Comparison of ENCODE assay signal across 2 cellular contexts in genomic region chr3:189132901-189133300, GRCh38.
TF ChIP-seq lines count a peak whose summit lies in the region.

No MANE protein-coding gene starts in this region.

TF ChIP-seq in HepG2, 621 proteins besides CTCF, POLR2A, EP300 and RAD21 (continued from another document):
- TF ChIP-seq ZFP82 (CRISPR knock-in tag; IDR thresholded peaks at IDR 0.05; ENCODE audit: borderline replicate concordance): 0 out of 2 replicates have a peak, but pooled peaks have one; percentile 45
- 0 out of 2 replicates have a peak, but pooled peaks have one; percentile 6 for TF ChIP-seq AHDC1 (CRISPR knock-in tag; IDR thresholded peaks at IDR 0.05; ENCODE audit: borderline replicate concordance)

TF ChIP-seq in HEK293T, 16 proteins besides CTCF, POLR2A, EP300 and RAD21 (continued from another document):
- no peak for TF ChIP-seq LEF1 (IDR thresholded peaks at IDR 0.05; ENCODE audit: borderline replicate concordance)
- TF ChIP-seq FOXA1 (IDR thresholded peaks at IDR 0.05): no peak
- no peak for TF ChIP-seq ARNT (IDR thresholded peaks at IDR 0.05)
- no peak for TF ChIP-seq CTBP1 (IDR thresholded peaks at IDR 0.05; ENCODE audit: borderline replicate concordance)
- no peak for TF ChIP-seq L3MBTL2 (conservative IDR thresholded peaks at IDR 0.05)
- TF ChIP-seq FOXK2 (IDR thresholded peaks at IDR 0.05): no peak
- no peak for TF ChIP-seq ZNF384 (IDR thresholded peaks at IDR 0.05)
- TF ChIP-seq NFRKB (IDR thresholded peaks at IDR 0.05): no peak
- no peak for TF ChIP-seq TARDBP (IDR thresholded peaks at IDR 0.05)
- no peak for TF ChIP-seq SUZ12 (IDR thresholded peaks at IDR 0.05)
- no peak for TF ChIP-seq SP1 (IDR thresholded peaks at IDR 0.05)
- no peak for TF ChIP-seq PKNOX1 (IDR thresholded peaks at IDR 0.05)
- TF ChIP-seq HDGF (IDR thresholded peaks at IDR 0.05; ENCODE audit: borderline replicate concordance): no peak
- TF ChIP-seq FOXM1 (IDR thresholded peaks at IDR 0.05; ENCODE audit: borderline replicate concordance): no peak
- no peak for TF ChIP-seq BHLHE40 (IDR thresholded peaks at IDR 0.05; ENCODE audit: borderline replicate concordance)
